ENCODE assay signal across 1 cellular context in genomic region chr14:91506226-91506625, GRCh38.
A peak's percentile ranks its signal among the peaks of the same experiment; 100 is the strongest.
TF ChIP-seq lines count a peak whose summit lies in the region.

No MANE protein-coding gene starts in this region.

TF ChIP-seq in HepG2, 621 proteins besides CTCF, POLR2A, EP300 and RAD21 (continued from another document):
- TF ChIP-seq ZNF780A (CRISPR knock-in tag; IDR thresholded peaks at IDR 0.05) (0 out of 2 replicates have a peak, but pooled peaks have one; percentile 38), ZNF558 (CRISPR knock-in tag; IDR thresholded peaks at IDR 0.05; ENCODE audit: borderline replicate concordance) (no peak), ZNF724P (CRISPR knock-in tag; IDR thresholded peaks at IDR 0.05; ENCODE audit: borderline replicate concordance) (no peak)
TF ChIP-seq in HepG2: peak in this region for 2.
